8 cellular contexts compared by ENCODE assay signal in the genomic region with DNA sequence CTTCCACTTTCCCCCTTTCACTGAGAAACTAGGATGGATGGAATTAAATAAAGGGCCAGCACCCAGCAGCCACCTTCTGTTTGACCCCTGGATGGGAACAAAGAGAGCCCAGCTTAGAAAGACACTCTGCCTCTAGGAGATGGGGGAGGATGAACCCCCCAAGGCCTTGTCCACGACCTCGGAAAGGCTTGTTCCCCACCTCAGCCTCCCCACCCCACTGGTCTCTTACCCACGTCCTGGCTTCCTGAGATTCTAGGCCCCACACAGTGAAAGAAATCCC. TPM values are rescaled to one million over a fixed set of nuclear protein-coding genes. Genes with fewer than 3 reads are reported as not detected.
DNase-seq lines count a peak whose midpoint lies in the region; ATAC-seq and TF ChIP-seq lines count a peak whose summit lies in the region.

No MANE protein-coding gene starts in this region.

- no peak for TF ChIP-seq CTCF in HEK293 (tag by site-specific recombination; IDR thresholded peaks at IDR 0.05)
- no peak for TF ChIP-seq CTCF in WTC11 (IDR thresholded peaks at IDR 0.05)
- TF ChIP-seq CTCF in glutamatergic neuron (IDR thresholded peaks at IDR 0.05; ENCODE audit: partially characterized antibody, unreplicated experiment) = no peak
- no peak for TF ChIP-seq CTCF in spleen (IDR thresholded peaks at IDR 0.05 in 8 of 11, conservative IDR thresholded peaks at IDR 0.05 in 3 of 11)

- intact Hi-C loops in spleen (cut with DNase I; ENCODE audit: low total_unique reads) = no loop called here

- H3K27ac ChIP-seq in HEK293 (ENCODE audit: extremely low read depth, low read depth, low read length) (peak overlapping the region; percentile 55; the same call in 1 of the 2 replicates), spleen (peak overlapping the region; percentile 68 to 100 (median 86))

- no peaks in the 10 kb centered on the region for H3K9me3 ChIP-seq in HEK293 (ENCODE audit: control insufficient read depth, insufficient read depth, low read depth, low read length)
- no peaks in the 10 kb centered on the region for H3K9me3 ChIP-seq in spleen

- H3K27me3 Mint-ChIP-seq in WTC11 (ENCODE audit: low read depth) = no peaks in the 10 kb centered on the region
- H3K27me3 Mint-ChIP-seq in glutamatergic neuron (ENCODE audit: unreplicated experiment) = peaks cover 11% of the 10 kb centered on the region

- H3K4me3 Mint-ChIP-seq in WTC11 (peak overlapping the region; percentile 52), glutamatergic neuron (ENCODE audit: unreplicated experiment) (peak overlapping the region; percentile 80)

- ATAC-seq in WTC11 (no peak), GM21723 (IDR thresholded peaks at IDR 0.05; ENCODE audit: unreplicated experiment) (no peak)

- H3K4me3 ChIP-seq in HEK293 (ENCODE audit: low read depth, low read length) = no peak overlapping the region
- peak overlapping the region in 4 of 8 donors; percentile 7 to 56 (median 14) for H3K4me3 ChIP-seq in spleen

- WGBS in spleen, 5 donors = 0 to 11% (median 8%) methylated on average over 2 to 3 of the region's 3 CpGs

- H3K27ac Mint-ChIP-seq in WTC11 (peak overlapping the region; percentile 98), glutamatergic neuron (ENCODE audit: unreplicated experiment) (peak overlapping the region; percentile 98)

- H3K4me1 Mint-ChIP-seq in WTC11 = peaks cover 97% of the 10 kb centered on the region
- peaks cover 63% of the 10 kb centered on the region for H3K4me1 Mint-ChIP-seq in glutamatergic neuron (ENCODE audit: low read depth, unreplicated experiment)

- no peaks in the 10 kb centered on the region for H3K27me3 ChIP-seq in spleen (replicated peaks in 1 of 7)

- H3K4me1 ChIP-seq in HEK293 (ENCODE audit: control insufficient read depth, insufficient read depth, low read length) = peaks cover 40% of the 10 kb centered on the region
- peaks cover 92 to 100% (median 100%) of the 10 kb centered on the region in 6 donors for H3K4me1 ChIP-seq in spleen

- CTCF ChIA-PET in HEK293 (lab: Yijun Ruan, JAX) = interaction anchor here (1.0 to 2.5 kb wide), 2 partner anchors 22 to 37 kb away, joined by 4 to 13 read pairs; no protein-coding TSS in a partner anchor
- CTCF ChIA-PET in WTC11 (lab: Charles Lee) = interaction anchor here (0.6 to 4.4 kb wide), 6 partner anchors 9 to 171 kb away, joined by 3 to 19 read pairs (median 7); partner anchors contain the start of genes CFAP58 and ITPRIP

- H3K36me3 Mint-ChIP-seq in WTC11 = peaks cover 5% of the 10 kb centered on the region; the same call in 1 of the 2 replicates
- no peaks in the 10 kb centered on the region for H3K36me3 Mint-ChIP-seq in glutamatergic neuron (ENCODE audit: unreplicated experiment)

- POLR2A ChIA-PET in HEK293 (lab: Yijun Ruan, JAX) = no interaction called here
- POLR2A ChIA-PET in WTC11 (lab: Charles Lee) = interaction anchor here (0.6 kb wide), 1 partner anchor 9 kb away, joined by 3 read pairs; the partner anchor contains the start of gene ITPRIP

- TF ChIP-seq POLR2A in spleen (IDR thresholded peaks at IDR 0.05) = no peak

- H3K9me3 Mint-ChIP-seq in WTC11 = no peaks in the 10 kb centered on the region
- H3K9me3 Mint-ChIP-seq in glutamatergic neuron (ENCODE audit: unreplicated experiment) = peaks cover 16% of the 10 kb centered on the region

- DNase-seq in WTC11 (ENCODE audit: low spot score) (no peak), glutamatergic neuron (peak; percentile 38), spleen (no peak), HuH-7.5 (ENCODE audit: low spot score) (no peak), NCI-H1105 (lab: John Stamatoyannopoulos, UW) (no peak)
- no peak for DNase-seq in NK-92 treated with Interleukin-12 subunit alpha and Interleukin-12 subunit beta, amount 100 ng/mL, for 24 hours (lab: John Stamatoyannopoulos, UW)

- no peaks in the 10 kb centered on the region for H3K36me3 ChIP-seq in HEK293 (ENCODE audit: control insufficient read depth in 2 of 2, insufficient read depth in 1 of 2, low read length in 2 of 2)
- peaks cover 0 to 30% (median 0%) of the 10 kb centered on the region in 6 donors for H3K36me3 ChIP-seq in spleen

TF ChIP-seq in HEK293, 187 proteins besides CTCF, POLR2A, EP300 and RAD21 (continues in another document):
- no peak for TF ChIP-seq ZXDB (tag by site-specific recombination; IDR thresholded peaks at IDR 0.05)
- no peak for TF ChIP-seq MYNN (tag by site-specific recombination; IDR thresholded peaks at IDR 0.05; ENCODE audit: borderline replicate concordance)
- no peak for TF ChIP-seq ZNF184 (tag by site-specific recombination; IDR thresholded peaks at IDR 0.05)
- TF ChIP-seq, protein P1, sequence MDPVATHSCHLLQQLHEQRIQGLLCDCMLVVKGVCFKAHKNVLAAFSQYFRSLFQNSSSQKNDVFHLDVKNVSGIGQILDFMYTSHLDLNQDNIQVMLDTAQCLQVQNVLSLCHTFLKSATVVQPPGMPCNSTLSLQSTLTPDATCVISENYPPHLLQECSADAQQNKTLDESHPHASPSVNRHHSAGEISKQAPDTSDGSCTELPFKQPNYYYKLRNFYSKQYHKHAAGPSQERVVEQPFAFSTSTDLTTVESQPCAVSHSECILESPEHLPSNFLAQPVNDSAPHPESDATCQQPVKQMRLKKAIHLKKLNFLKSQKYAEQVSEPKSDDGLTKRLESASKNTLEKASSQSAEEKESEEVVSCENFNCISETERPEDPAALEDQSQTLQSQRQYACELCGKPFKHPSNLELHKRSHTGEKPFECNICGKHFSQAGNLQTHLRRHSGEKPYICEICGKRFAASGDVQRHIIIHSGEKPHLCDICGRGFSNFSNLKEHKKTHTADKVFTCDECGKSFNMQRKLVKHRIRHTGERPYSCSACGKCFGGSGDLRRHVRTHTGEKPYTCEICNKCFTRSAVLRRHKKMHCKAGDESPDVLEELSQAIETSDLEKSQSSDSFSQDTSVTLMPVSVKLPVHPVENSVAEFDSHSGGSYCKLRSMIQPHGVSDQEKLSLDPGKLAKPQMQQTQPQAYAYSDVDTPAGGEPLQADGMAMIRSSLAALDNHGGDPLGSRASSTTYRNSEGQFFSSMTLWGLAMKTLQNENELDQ (tag by site-specific recombination; IDR thresholded peaks at IDR 0.05; ENCODE audit: low read depth) = no peak
- TF ChIP-seq, protein P2, sequence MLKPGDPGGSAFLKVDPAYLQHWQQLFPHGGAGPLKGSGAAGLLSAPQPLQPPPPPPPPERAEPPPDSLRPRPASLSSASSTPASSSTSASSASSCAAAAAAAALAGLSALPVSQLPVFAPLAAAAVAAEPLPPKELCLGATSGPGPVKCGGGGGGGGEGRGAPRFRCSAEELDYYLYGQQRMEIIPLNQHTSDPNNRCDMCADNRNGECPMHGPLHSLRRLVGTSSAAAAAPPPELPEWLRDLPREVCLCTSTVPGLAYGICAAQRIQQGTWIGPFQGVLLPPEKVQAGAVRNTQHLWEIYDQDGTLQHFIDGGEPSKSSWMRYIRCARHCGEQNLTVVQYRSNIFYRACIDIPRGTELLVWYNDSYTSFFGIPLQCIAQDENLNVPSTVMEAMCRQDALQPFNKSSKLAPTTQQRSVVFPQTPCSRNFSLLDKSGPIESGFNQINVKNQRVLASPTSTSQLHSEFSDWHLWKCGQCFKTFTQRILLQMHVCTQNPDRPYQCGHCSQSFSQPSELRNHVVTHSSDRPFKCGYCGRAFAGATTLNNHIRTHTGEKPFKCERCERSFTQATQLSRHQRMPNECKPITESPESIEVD (tag by site-specific recombination; IDR thresholded peaks at IDR 0.05) = no peak

TF ChIP-seq in WTC11, 78 proteins besides CTCF, POLR2A, EP300 and RAD21 (continues in another document):
- TF ChIP-seq E2F5 (CRISPR knock-in tag; IDR thresholded peaks at IDR 0.05) = no peak
- no peak for TF ChIP-seq PRRX2 (CRISPR knock-in tag; IDR thresholded peaks at IDR 0.05)
- no peak for TF ChIP-seq JUN (CRISPR knock-in tag; IDR thresholded peaks at IDR 0.05)
- TF ChIP-seq, protein P3, sequence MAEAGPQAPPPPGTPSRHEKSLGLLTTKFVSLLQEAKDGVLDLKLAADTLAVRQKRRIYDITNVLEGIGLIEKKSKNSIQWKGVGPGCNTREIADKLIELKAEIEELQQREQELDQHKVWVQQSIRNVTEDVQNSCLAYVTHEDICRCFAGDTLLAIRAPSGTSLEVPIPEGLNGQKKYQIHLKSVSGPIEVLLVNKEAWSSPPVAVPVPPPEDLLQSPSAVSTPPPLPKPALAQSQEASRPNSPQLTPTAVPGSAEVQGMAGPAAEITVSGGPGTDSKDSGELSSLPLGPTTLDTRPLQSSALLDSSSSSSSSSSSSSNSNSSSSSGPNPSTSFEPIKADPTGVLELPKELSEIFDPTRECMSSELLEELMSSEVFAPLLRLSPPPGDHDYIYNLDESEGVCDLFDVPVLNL (CRISPR knock-in tag; IDR thresholded peaks at IDR 0.05; ENCODE audit: borderline replicate concordance, low read depth) = no peak
- no peak for TF ChIP-seq CREB1 (CRISPR knock-in tag; IDR thresholded peaks at IDR 0.05)
- no peak for TF ChIP-seq EMX1 (CRISPR knock-in tag; IDR thresholded peaks at IDR 0.05)
- TF ChIP-seq, protein P4, sequence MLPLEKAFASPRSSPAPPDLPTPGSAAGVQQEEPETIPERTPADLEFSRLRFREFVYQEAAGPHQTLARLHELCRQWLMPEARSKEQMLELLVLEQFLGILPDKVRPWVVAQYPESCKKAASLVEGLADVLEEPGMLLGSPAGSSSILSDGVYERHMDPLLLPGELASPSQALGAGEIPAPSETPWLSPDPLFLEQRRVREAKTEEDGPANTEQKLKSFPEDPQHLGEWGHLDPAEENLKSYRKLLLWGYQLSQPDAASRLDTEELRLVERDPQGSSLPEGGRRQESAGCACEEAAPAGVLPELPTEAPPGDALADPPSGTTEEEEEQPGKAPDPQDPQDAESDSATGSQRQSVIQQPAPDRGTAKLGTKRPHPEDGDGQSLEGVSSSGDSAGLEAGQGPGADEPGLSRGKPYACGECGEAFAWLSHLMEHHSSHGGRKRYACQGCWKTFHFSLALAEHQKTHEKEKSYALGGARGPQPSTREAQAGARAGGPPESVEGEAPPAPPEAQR (CRISPR knock-in tag; IDR thresholded peaks at IDR 0.05) = no peak

RNA-seq across cellular contexts. Expression of gene ITPRIP, which starts 9.7 kb away (rescaled TPM):
- total RNA-seq in WTC11 (2021) (13.0 to 16.8 TPM (median 13.4 TPM) in 3 replicates), glutamatergic neuron (ENCODE audit: unreplicated experiment) (19.8 TPM), spleen (10 to 100 TPM; 21.6 to 37.8 (median 32.3) TPM)
- 1 to 10 TPM; 7.2 to 9.5 (median 8.5) TPM for polyA plus RNA-seq in spleen

RNA-seq across cellular contexts. Expression of gene CFAP58, which starts 25.1 kb away (rescaled TPM):
- 0.92 to 1.1 TPM (median 1.0 TPM) in 3 replicates for total RNA-seq in WTC11 (2021)
- total RNA-seq in glutamatergic neuron (ENCODE audit: unreplicated experiment) = 2.2 TPM
- total RNA-seq in spleen = 1 to 10 TPM in 1 of 7 donors, under 1 TPM in 5, not detected in 1; 0.37 to 1.4 (median 0.46) TPM
- polyA plus RNA-seq in spleen = under 1 TPM; 0.10 to 0.36 (median 0.15) TPM

RNA-seq across cellular contexts. Expression of gene GSTO2, which starts 59.6 kb away (rescaled TPM):
- total RNA-seq in WTC11 (2021) (10.7 to 18.7 TPM (median 17.6 TPM) in 3 replicates), glutamatergic neuron (ENCODE audit: unreplicated experiment) (2.0 TPM), spleen (1 to 10 TPM in 1 of 7 donors, under 1 TPM in 6; 0.32 to 1.4 (median 0.77) TPM)
- polyA plus RNA-seq in spleen = under 1 TPM; 0.91 to 0.99 (median 0.91) TPM
